Comparison of ENCODE assay signal across 1 cellular context in the genomic region with DNA sequence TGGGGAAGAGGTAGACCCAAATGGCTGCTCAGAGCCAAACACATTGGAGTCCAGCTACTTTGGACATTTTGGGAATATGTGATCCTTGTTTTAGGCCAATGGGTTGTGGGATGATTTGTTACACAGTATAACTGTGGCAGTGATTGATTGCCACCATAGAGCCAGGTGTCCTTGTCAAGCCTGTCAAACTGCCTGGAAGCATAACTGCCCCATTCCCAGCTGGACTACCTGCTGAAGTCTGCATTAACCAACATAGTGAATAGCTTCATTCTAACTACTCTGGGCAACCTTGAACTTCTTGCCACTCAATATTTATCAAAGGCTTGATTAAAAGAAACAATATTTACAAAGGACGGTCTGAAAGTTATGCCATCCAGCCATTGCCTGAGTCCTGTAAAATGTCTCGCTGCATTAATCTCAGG.
A peak's percentile ranks its signal among the peaks of the same experiment; 100 is the strongest.
TF ChIP-seq lines count a peak whose summit lies in the region.

No MANE protein-coding gene starts in this region.

TF ChIP-seq in HepG2, 621 proteins besides CTCF, POLR2A, EP300 and RAD21 (continued from another document and continues in another):
- TF ChIP-seq, protein P1, sequence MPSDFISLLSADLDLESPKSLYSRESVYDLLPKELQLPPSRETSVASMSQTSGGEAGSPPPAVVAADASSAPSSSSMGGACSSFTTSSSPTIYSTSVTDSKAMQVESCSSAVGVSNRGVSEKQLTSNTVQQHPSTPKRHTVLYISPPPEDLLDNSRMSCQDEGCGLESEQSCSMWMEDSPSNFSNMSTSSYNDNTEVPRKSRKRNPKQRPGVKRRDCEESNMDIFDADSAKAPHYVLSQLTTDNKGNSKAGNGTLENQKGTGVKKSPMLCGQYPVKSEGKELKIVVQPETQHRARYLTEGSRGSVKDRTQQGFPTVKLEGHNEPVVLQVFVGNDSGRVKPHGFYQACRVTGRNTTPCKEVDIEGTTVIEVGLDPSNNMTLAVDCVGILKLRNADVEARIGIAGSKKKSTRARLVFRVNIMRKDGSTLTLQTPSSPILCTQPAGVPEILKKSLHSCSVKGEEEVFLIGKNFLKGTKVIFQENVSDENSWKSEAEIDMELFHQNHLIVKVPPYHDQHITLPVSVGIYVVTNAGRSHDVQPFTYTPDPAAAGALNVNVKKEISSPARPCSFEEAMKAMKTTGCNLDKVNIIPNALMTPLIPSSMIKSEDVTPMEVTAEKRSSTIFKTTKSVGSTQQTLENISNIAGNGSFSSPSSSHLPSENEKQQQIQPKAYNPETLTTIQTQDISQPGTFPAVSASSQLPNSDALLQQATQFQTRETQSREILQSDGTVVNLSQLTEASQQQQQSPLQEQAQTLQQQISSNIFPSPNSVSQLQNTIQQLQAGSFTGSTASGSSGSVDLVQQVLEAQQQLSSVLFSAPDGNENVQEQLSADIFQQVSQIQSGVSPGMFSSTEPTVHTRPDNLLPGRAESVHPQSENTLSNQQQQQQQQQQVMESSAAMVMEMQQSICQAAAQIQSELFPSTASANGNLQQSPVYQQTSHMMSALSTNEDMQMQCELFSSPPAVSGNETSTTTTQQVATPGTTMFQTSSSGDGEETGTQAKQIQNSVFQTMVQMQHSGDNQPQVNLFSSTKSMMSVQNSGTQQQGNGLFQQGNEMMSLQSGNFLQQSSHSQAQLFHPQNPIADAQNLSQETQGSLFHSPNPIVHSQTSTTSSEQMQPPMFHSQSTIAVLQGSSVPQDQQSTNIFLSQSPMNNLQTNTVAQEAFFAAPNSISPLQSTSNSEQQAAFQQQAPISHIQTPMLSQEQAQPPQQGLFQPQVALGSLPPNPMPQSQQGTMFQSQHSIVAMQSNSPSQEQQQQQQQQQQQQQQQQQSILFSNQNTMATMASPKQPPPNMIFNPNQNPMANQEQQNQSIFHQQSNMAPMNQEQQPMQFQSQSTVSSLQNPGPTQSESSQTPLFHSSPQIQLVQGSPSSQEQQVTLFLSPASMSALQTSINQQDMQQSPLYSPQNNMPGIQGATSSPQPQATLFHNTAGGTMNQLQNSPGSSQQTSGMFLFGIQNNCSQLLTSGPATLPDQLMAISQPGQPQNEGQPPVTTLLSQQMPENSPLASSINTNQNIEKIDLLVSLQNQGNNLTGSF (CRISPR knock-in tag; IDR thresholded peaks at IDR 0.05): no peak
- no peak for TF ChIP-seq ZNF549 (CRISPR knock-in tag; IDR thresholded peaks at IDR 0.05)
- TF ChIP-seq EZH2 (conservative IDR thresholded peaks at IDR 0.05; ENCODE audit: low read depth, low read length): no peak
- peak; percentile 93 for TF ChIP-seq ZNF503 (CRISPR knock-in tag; IDR thresholded peaks at IDR 0.05)
- TF ChIP-seq, protein P2, sequence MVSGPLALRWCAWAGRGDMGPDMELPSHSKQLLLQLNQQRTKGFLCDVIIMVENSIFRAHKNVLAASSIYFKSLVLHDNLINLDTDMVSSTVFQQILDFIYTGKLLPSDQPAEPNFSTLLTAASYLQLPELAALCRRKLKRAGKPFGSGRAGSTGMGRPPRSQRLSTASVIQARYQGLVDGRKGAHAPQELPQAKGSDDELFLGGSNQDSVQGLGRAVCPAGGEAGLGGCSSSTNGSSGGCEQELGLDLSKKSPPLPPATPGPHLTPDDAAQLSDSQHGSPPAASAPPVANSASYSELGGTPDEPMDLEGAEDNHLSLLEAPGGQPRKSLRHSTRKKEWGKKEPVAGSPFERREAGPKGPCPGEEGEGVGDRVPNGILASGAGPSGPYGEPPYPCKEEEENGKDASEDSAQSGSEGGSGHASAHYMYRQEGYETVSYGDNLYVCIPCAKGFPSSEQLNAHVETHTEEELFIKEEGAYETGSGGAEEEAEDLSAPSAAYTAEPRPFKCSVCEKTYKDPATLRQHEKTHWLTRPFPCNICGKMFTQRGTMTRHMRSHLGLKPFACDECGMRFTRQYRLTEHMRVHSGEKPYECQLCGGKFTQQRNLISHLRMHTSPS (CRISPR knock-in tag; IDR thresholded peaks at IDR 0.05; ENCODE audit: low read depth): peak; percentile 75; the same call in 1 of the 2 replicates
- TF ChIP-seq SOX13 (IDR thresholded peaks at IDR 0.05): peak; percentile 63; the same call in 1 of the 2 replicates
- TF ChIP-seq SOX13 (CRISPR knock-in tag; conservative IDR thresholded peaks at IDR 0.05 in 1 of 2, IDR thresholded peaks at IDR 0.05 in 1 of 2): peak in 1 of 2 experiments; percentile 87; a peak in 2 of 4 replicates
- no peak for TF ChIP-seq ZNF256 (CRISPR knock-in tag; conservative IDR thresholded peaks at IDR 0.05)
- TF ChIP-seq CENPX (CRISPR knock-in tag; IDR thresholded peaks at IDR 0.05): no peak
- peak; percentile 68 for TF ChIP-seq CEBPG (CRISPR knock-in tag; IDR thresholded peaks at IDR 0.05)
- TF ChIP-seq, protein P3, sequence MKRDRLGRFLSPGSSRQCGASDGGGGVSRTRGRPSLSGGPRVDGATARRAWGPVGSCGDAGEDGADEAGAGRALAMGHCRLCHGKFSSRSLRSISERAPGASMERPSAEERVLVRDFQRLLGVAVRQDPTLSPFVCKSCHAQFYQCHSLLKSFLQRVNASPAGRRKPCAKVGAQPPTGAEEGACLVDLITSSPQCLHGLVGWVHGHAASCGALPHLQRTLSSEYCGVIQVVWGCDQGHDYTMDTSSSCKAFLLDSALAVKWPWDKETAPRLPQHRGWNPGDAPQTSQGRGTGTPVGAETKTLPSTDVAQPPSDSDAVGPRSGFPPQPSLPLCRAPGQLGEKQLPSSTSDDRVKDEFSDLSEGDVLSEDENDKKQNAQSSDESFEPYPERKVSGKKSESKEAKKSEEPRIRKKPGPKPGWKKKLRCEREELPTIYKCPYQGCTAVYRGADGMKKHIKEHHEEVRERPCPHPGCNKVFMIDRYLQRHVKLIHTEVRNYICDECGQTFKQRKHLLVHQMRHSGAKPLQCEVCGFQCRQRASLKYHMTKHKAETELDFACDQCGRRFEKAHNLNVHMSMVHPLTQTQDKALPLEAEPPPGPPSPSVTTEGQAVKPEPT (CRISPR knock-in tag; IDR thresholded peaks at IDR 0.05; ENCODE audit: low read depth): no peak
- no peak for TF ChIP-seq ZNF235 (CRISPR knock-in tag; IDR thresholded peaks at IDR 0.05; ENCODE audit: borderline replicate concordance)
- TF ChIP-seq, protein P4, sequence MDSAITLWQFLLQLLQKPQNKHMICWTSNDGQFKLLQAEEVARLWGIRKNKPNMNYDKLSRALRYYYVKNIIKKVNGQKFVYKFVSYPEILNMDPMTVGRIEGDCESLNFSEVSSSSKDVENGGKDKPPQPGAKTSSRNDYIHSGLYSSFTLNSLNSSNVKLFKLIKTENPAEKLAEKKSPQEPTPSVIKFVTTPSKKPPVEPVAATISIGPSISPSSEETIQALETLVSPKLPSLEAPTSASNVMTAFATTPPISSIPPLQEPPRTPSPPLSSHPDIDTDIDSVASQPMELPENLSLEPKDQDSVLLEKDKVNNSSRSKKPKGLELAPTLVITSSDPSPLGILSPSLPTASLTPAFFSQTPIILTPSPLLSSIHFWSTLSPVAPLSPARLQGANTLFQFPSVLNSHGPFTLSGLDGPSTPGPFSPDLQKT (CRISPR knock-in tag; IDR thresholded peaks at IDR 0.05; ENCODE audit: borderline replicate concordance): no peak
- 0 out of 2 replicates have a peak, but pooled peaks have one; percentile 21 for TF ChIP-seq ZBTB2 (CRISPR knock-in tag; IDR thresholded peaks at IDR 0.05; ENCODE audit: low read depth)
- no peak for TF ChIP-seq TOE1 (CRISPR knock-in tag; IDR thresholded peaks at IDR 0.05)
- peak; percentile 78; the same call in 1 of the 2 replicates for TF ChIP-seq TFAP4 (IDR thresholded peaks at IDR 0.05; ENCODE audit: borderline replicate concordance, low read depth)
- TF ChIP-seq ZNF703 (CRISPR knock-in tag; IDR thresholded peaks at IDR 0.05; ENCODE audit: borderline replicate concordance): peak; percentile 73; the same call in 1 of the 2 replicates
- peak in 1 of 2 experiments; percentile 41; a peak in 1 of 4 replicates for TF ChIP-seq KLF16 (CRISPR knock-in tag; IDR thresholded peaks at IDR 0.05)
- no peak for TF ChIP-seq KLF9 (CRISPR knock-in tag; IDR thresholded peaks at IDR 0.05; ENCODE audit: low read depth)
- TF ChIP-seq ZHX2 (IDR thresholded peaks at IDR 0.05; ENCODE audit: low read depth): no peak
- no peak for TF ChIP-seq ZHX2 (CRISPR knock-in tag; IDR thresholded peaks at IDR 0.05; ENCODE audit: borderline replicate concordance)
- TF ChIP-seq, protein P5, sequence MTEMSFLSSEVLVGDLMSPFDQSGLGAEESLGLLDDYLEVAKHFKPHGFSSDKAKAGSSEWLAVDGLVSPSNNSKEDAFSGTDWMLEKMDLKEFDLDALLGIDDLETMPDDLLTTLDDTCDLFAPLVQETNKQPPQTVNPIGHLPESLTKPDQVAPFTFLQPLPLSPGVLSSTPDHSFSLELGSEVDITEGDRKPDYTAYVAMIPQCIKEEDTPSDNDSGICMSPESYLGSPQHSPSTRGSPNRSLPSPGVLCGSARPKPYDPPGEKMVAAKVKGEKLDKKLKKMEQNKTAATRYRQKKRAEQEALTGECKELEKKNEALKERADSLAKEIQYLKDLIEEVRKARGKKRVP (CRISPR knock-in tag; IDR thresholded peaks at IDR 0.05): no peak
- TF ChIP-seq ZNF354B (CRISPR knock-in tag; IDR thresholded peaks at IDR 0.05): no peak
- no peak for TF ChIP-seq ZZZ3 (CRISPR knock-in tag; IDR thresholded peaks at IDR 0.05; ENCODE audit: borderline replicate concordance)
- TF ChIP-seq ZNF772 (CRISPR knock-in tag; IDR thresholded peaks at IDR 0.05): no peak
- TF ChIP-seq ZNF792 (CRISPR knock-in tag; IDR thresholded peaks at IDR 0.05): 0 out of 2 replicates have a peak, but pooled peaks have one; percentile 53
- peak; percentile 84; the same call in 1 of the 2 replicates for TF ChIP-seq MIER3 (CRISPR knock-in tag; IDR thresholded peaks at IDR 0.05; ENCODE audit: borderline replicate concordance)
